ENCODE assay signal across 20 cellular contexts in genomic region chr3:127351350-127351749, GRCh38.
DNase-seq lines count a peak whose midpoint lies in the region; ATAC-seq and TF ChIP-seq lines count a peak whose summit lies in the region.
"Had no signal": no experiment of that assay in that cellular context is flagged by ENCODE, and none has a peak within 500 bp of the region (broad histone marks: within the 10 kb centered on the region; RNA-seq: fewer than 3 reads in every experiment).

No MANE protein-coding gene starts in this region.

- H3K27me3 ChIP-seq in left ventricle myocardium inferior (ENCODE audit: low read depth) = peaks cover 73% of the 10 kb centered on the region
- H3K27me3 ChIP-seq: BE2C had no signal

- DNase-seq in Right ventricle myocardium inferior (ENCODE audit: missing footprints) = peak; percentile 55
- no peak for DNase-seq in left ventricle myocardium inferior
- DNase-seq in cerebellum (ENCODE audit: low spot score) = peak; percentile 20
- peak; percentile 34 for DNase-seq in left kidney (ENCODE audit: low read depth, low spot score)
- no peak for DNase-seq in type B pancreatic cell (ENCODE audit: extremely low spot score, unreplicated experiment)
- no peak for DNase-seq in RWPE1 (ENCODE audit: low spot score)
- DNase-seq in Kasumi-1 (lab: John Stamatoyannopoulos, UW) = no peak
- DNase-seq: BE2C; Calu3; CD4-positive, alpha-beta memory T cell; DMS79; H9; NCI-H1092; NCI-H1436 treated with DMSO at 0.1 percent for 48 hours; NCI-H2029 treated with DMSO at 0.1 percent for 48 hours; NCI-H2227 treated with DMSO at 0.1 percent for 48 hours; NCI-H510A treated with DMSO at 0.1 percent for 48 hours; NCI-H82 had no signal

- no peak overlapping the region for H3K4me3 ChIP-seq in left ventricle myocardium inferior

- peak overlapping the region; percentile 82 for H3K27ac Mint-ChIP-seq in type B pancreatic cell
- H3K27ac Mint-ChIP-seq: CD4-positive, alpha-beta memory T cell; H9 had no signal

- TF ChIP-seq CTCF in left ventricle myocardium inferior (IDR thresholded peaks at IDR 0.05; ENCODE audit: borderline replicate concordance) (no peak), type B pancreatic cell (conservative IDR thresholded peaks at IDR 0.05) (no peak), RWPE1 (conservative IDR thresholded peaks at IDR 0.05; ENCODE audit: low read depth) (no peak)

- POLR2A ChIA-PET in RWPE1 (lab: Yijun Ruan, JAX; ENCODE audit: low non-redundant PET) = no interaction called here

- ATAC-seq in Right ventricle myocardium inferior (no peak), GM21360 (IDR thresholded peaks at IDR 0.05; ENCODE audit: unreplicated experiment) (no peak)

- no peak overlapping the region for H3K4me3 Mint-ChIP-seq in type B pancreatic cell
- H3K4me3 Mint-ChIP-seq: CD4-positive, alpha-beta memory T cell; H9 had no signal

- H3K9me3 Mint-ChIP-seq in type B pancreatic cell = peaks cover 6% of the 10 kb centered on the region

- H3K36me3 Mint-ChIP-seq in type B pancreatic cell = no peaks in the 10 kb centered on the region
- H3K36me3 Mint-ChIP-seq: CD4-positive, alpha-beta memory T cell had no signal

- H3K9me3 ChIP-seq in left ventricle myocardium inferior (replicated peaks) = peaks cover 5% of the 10 kb centered on the region
- H3K9me3 ChIP-seq: BE2C had no signal

- H3K27ac ChIP-seq in left ventricle myocardium inferior (replicated peaks) (no peak overlapping the region), RWPE1 (no peak overlapping the region)
- H3K27ac ChIP-seq: KMS-11 had no signal

- no peaks in the 10 kb centered on the region for H3K4me1 Mint-ChIP-seq in type B pancreatic cell (ENCODE audit: unreplicated experiment)
- H3K4me1 Mint-ChIP-seq: CD4-positive, alpha-beta memory T cell had no signal

- no peaks in the 10 kb centered on the region for H3K36me3 ChIP-seq in left ventricle myocardium inferior
- H3K36me3 ChIP-seq: BE2C had no signal

- intact Hi-C loops in Right ventricle myocardium inferior (cut with DNase I) (no loop called here), left ventricle myocardium inferior (cut with micrococcal nuclease) (no loop called here)

- CTCF ChIA-PET in RWPE1 (lab: Yijun Ruan, JAX) = interaction anchor here (0.6 kb wide), 1 partner anchor 91 kb away, joined by 3 read pairs; no protein-coding TSS in a partner anchor

- H3K4me1 ChIP-seq in left ventricle myocardium inferior = no peaks in the 10 kb centered on the region
- H3K4me1 ChIP-seq: BE2C had no signal

- peaks cover 15% of the 10 kb centered on the region for H3K27me3 Mint-ChIP-seq in type B pancreatic cell

Comparison
In these comparisons a context has a peak if more than half of its experiments do, and no peak if none do; other contexts are left out.
1. DNase-seq: peak in Right ventricle myocardium inferior (single experiment), cerebellum (single experiment) and left kidney (single experiment); none in left ventricle myocardium inferior (single experiment), type B pancreatic cell (single experiment), RWPE1 (single experiment) and Kasumi-1 (0 of 2).